Comparison of ENCODE assay signal across 9 cellular contexts in the genomic region with DNA sequence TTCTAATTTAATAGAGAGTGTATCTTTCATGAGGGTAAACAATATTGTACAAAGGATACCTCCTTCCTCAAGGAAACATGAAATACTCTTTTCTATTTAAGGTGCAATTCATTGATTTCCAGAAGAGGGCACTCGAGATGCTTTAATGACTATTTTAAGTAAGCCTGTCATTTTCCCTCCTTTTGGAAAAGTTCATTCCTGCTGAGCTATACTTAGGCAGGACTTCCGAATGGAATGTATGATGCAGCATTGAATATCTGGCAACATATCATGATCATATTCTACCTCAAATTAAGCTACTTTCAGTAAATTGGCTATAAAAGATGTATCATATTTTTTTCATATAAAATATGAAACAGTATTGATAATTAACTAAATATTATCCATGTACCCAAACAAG. TPM values are rescaled to one million over a fixed set of nuclear protein-coding genes. Genes with fewer than 3 reads are reported as not detected.
DNase-seq lines count a peak whose midpoint lies in the region; ATAC-seq, FAIRE-seq and TF ChIP-seq lines count a peak whose summit lies in the region.
"Had no signal": no experiment of that assay in that cellular context is flagged by ENCODE, and none has a peak within 500 bp of the region (broad histone marks: within the 10 kb centered on the region; RNA-seq: fewer than 3 reads in every experiment).

No MANE protein-coding gene starts in this region.

- H3K4me1 ChIP-seq in gastrocnemius medialis = peaks cover 0 to 7% of the 10 kb centered on the region in 2 donors

- DNase-seq in EL (peak; percentile 78), MV-4-11 (lab: John Stamatoyannopoulos, UW) (peak; percentile 12), glutamatergic neuron (no peak), gastrocnemius medialis (no peak)

- peak; percentile 87 for FAIRE-seq in TTC549 (lab: Jason Lieb, UNC)

- peaks cover 3 to 68% of the 10 kb centered on the region in 2 donors for H3K36me3 ChIP-seq in gastrocnemius medialis

- TF ChIP-seq POLR2A in gastrocnemius medialis (IDR thresholded peaks at IDR 0.05) = no peak

- TF ChIP-seq CTCF in glutamatergic neuron (IDR thresholded peaks at IDR 0.05; ENCODE audit: partially characterized antibody, unreplicated experiment) (peak; percentile 60), gastrocnemius medialis (IDR thresholded peaks at IDR 0.05 in 4 of 5, conservative IDR thresholded peaks at IDR 0.05 in 1 of 5) (peak; percentile 64 to 85 (median 78))

- in situ Hi-C loops in gastrocnemius medialis (cut with MboI; ENCODE audit: low sequenced_read_pairs in 4 of 4) = loop anchor here in 3 of 4 donors (5.0 to 25.0 kb wide), 4 partner anchors 60 to 550 kb away; no protein-coding TSS in a partner anchor

- H3K36me3 Mint-ChIP-seq in glutamatergic neuron (ENCODE audit: unreplicated experiment) = no peaks in the 10 kb centered on the region

- no peaks in the 10 kb centered on the region for H3K27me3 ChIP-seq in gastrocnemius medialis
- H3K27me3 ChIP-seq: SJSA1 had no signal

- intact Hi-C loops in gastrocnemius medialis (cut with DNase I; ENCODE audit: low total_unique reads) = loop anchor here (1.0 to 5.0 kb wide), 3 partner anchors 62 to 214 kb away; no protein-coding TSS in a partner anchor

- H3K4me3 ChIP-seq in gastrocnemius medialis = no peak overlapping the region
- H3K4me3 ChIP-seq: SJSA1 had no signal

- H3K27ac ChIP-seq in gastrocnemius medialis = peak overlapping the region in 2 of 4 donors; percentile 12 to 27
- H3K27ac ChIP-seq: SJSA1 had no signal

- ATAC-seq in gastrocnemius medialis (peak; percentile 53 to 82), HG03159 (IDR thresholded peaks at IDR 0.05; ENCODE audit: unreplicated experiment) (no peak), GM18502 (IDR thresholded peaks at IDR 0.05; ENCODE audit: poor library complexity, unreplicated experiment) (no peak), HG03442 (IDR thresholded peaks at IDR 0.05; ENCODE audit: unreplicated experiment) (no peak)

- peaks cover 3% of the 10 kb centered on the region for H3K9me3 Mint-ChIP-seq in glutamatergic neuron (ENCODE audit: unreplicated experiment)

- H3K27ac Mint-ChIP-seq in glutamatergic neuron (ENCODE audit: unreplicated experiment) = no peak overlapping the region

- no peaks in the 10 kb centered on the region for H3K4me1 Mint-ChIP-seq in glutamatergic neuron (ENCODE audit: low read depth, unreplicated experiment)

- no peaks in the 10 kb centered on the region for H3K27me3 Mint-ChIP-seq in glutamatergic neuron (ENCODE audit: unreplicated experiment)

- no peak overlapping the region for H3K4me3 Mint-ChIP-seq in glutamatergic neuron (ENCODE audit: unreplicated experiment)

- no peaks in the 10 kb centered on the region for H3K9me3 ChIP-seq in gastrocnemius medialis
- H3K9me3 ChIP-seq: SJSA1 had no signal

RNA-seq across cellular contexts. Expression of a gene that starts 5.0 kb away (rescaled TPM):
- total RNA-seq in glutamatergic neuron (ENCODE audit: unreplicated experiment) (981 TPM), gastrocnemius medialis (100 to 1,000 TPM; 114 to 219 (median 204) TPM)

Comparison
In these comparisons a context has a peak if more than half of its experiments do, and no peak if none do; other contexts are left out.
1. DNase-seq: peak in EL (single experiment) and MV-4-11 (single experiment); none in glutamatergic neuron (single experiment) and gastrocnemius medialis (0 of 2).
2. ATAC-seq: peak in gastrocnemius medialis (2 of 2); none in HG03159 (single experiment), GM18502 (single experiment) and HG03442 (single experiment).